ENCODE assay signal across 18 cellular contexts in the genomic region with DNA sequence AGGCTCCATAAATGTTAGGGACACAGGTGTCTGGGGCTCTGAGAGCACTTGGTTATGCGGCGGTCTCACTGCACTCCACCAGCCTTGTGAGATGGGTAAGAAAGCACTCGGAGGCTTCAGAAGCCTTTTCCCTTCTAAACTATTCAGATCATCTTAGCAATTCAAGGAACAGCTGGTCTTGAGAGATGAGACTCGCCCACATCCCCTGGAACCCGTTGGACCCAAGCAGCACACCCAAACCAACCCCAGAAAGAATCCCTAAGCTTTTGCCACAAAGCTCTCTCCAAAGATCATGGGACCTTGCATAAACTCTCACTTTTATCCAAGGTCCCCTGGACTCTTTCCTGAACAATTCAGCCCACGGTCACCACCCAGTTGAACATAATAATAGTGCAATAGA.
A peak's percentile ranks its signal among the peaks of the same experiment; 100 is the strongest.
DNase-seq lines count a peak whose midpoint lies in the region; ATAC-seq and TF ChIP-seq lines count a peak whose summit lies in the region.
"Had no signal": no experiment of that assay in that cellular context is flagged by ENCODE, and none has a peak within 500 bp of the region (broad histone marks: within the 10 kb centered on the region; RNA-seq: fewer than 3 reads in every experiment).

No MANE protein-coding gene starts in this region.

- no peak for TF ChIP-seq POLR2A in breast epithelium (IDR thresholded peaks at IDR 0.05)

- H3K4me3 ChIP-seq in breast epithelium: no peak overlapping the region
- no peak overlapping the region for H3K4me3 ChIP-seq in mammary epithelial cell (replicated peaks in 1 of 3; ENCODE audit: insufficient read depth in 1 of 3, low read depth in 2 of 3, low read length in 3 of 3)
- no peak overlapping the region for H3K4me3 ChIP-seq in neutrophil (ENCODE audit: low read depth in 1 of 2, low read length in 1 of 2)
- no peak overlapping the region for H3K4me3 ChIP-seq in upper lobe of right lung
- H3K4me3 ChIP-seq in aorta (ENCODE audit: low read length in 2 of 2): no peak overlapping the region
- H3K4me3 ChIP-seq: mucosa of descending colon had no signal

- H3K27me3 ChIP-seq in breast epithelium (no peaks in the 10 kb centered on the region), mammary epithelial cell (ENCODE audit: insufficient read depth, low read length) (no peaks in the 10 kb centered on the region), neutrophil (no peaks in the 10 kb centered on the region), upper lobe of right lung (no peaks in the 10 kb centered on the region), aorta (ENCODE audit: control insufficient read depth in 1 of 2, insufficient read depth in 2 of 2, low read length in 1 of 2) (no peaks in the 10 kb centered on the region)

- no peak overlapping the region for H3K4me2 ChIP-seq in mammary epithelial cell (ENCODE audit: insufficient read depth, low read depth, low read length)

- BruUV-seq in MCF 10A (replicated peaks; lab: Mats Ljungman, UMichigan): TSS peak; percentile 25
- TSS peak; percentile 11 for BruUV-seq in mammary epithelial cell (replicated peaks; lab: Mats Ljungman, UMichigan)

- 92% methylated on average over 6 of the region's 6 CpGs for WGBS in mammary epithelial cell (ENCODE audit: low coverage, missing lambda C conversion rate)
- WGBS in aorta, 2 donors: 95 to 96% methylated on average over 6 of the region's 6 CpGs

- ATAC-seq in upper lobe of right lung: no peak
- ATAC-seq in HG02852 (IDR thresholded peaks at IDR 0.05; ENCODE audit: unreplicated experiment): no peak
- ATAC-seq in aorta (ENCODE audit: low FRiP score): no peak

- H3K27me3 Mint-ChIP-seq in MCF 10A (ENCODE audit: insufficient read depth, unreplicated experiment): no peaks in the 10 kb centered on the region

- H3K36me3 ChIP-seq in breast epithelium: no peaks in the 10 kb centered on the region
- no peaks in the 10 kb centered on the region for H3K36me3 ChIP-seq in mammary epithelial cell (ENCODE audit: insufficient read depth, low read length)
- no peaks in the 10 kb centered on the region for H3K36me3 ChIP-seq in neutrophil
- H3K36me3 ChIP-seq in upper lobe of right lung: peaks cover 7% of the 10 kb centered on the region
- no peaks in the 10 kb centered on the region for H3K36me3 ChIP-seq in aorta (ENCODE audit: control insufficient read depth in 1 of 2, insufficient read depth in 2 of 2, low read length in 1 of 2)

- peaks cover 18% of the 10 kb centered on the region for H3K79me2 ChIP-seq in mammary epithelial cell (ENCODE audit: insufficient read depth, low read length)

- DNase-seq in MCF 10A (ENCODE audit: unreplicated experiment): no peak
- DNase-seq in breast epithelium (ENCODE audit: low spot score in 2 of 2): no peak
- no peak for DNase-seq in mammary epithelial cell
- DNase-seq in upper lobe of right lung: no peak
- DNase-seq in A172 (ENCODE audit: low spot score): no peak
- DNase-seq in aorta: no peak
- DNase-seq: activated CD8-positive, alpha-beta memory T cell treated with anti-CD3 and anti-CD28 coated beads, Interleukin-2, amount 50 U/mL, for 48 hours; amygdala; DMS53; GF-D8; glutamatergic neuron; mucosa of descending colon; NCI-H1436; NCI-H524; stimulated activated CD8-positive, alpha-beta memory T cell treated with anti-CD3 and anti-CD28 coated beads, Interleukin-4, amount 100 ng/mL, for 48 hours; substantia nigra had no signal

- dilution Hi-C loops in mammary epithelial cell (cut with HindIII; ENCODE audit: low sequenced_read_pairs): no loop called here

- H3K9me3 Mint-ChIP-seq in MCF 10A (ENCODE audit: unreplicated experiment): no peaks in the 10 kb centered on the region

- H2AFZ ChIP-seq in mammary epithelial cell (ENCODE audit: low read depth, low read length): no peak overlapping the region

- H3K27ac ChIP-seq in breast epithelium: no peak overlapping the region
- peak overlapping the region; percentile 26 for H3K27ac ChIP-seq in mammary epithelial cell (ENCODE audit: insufficient read depth, low read depth, low read length)
- peak overlapping the region; percentile 92 for H3K27ac ChIP-seq in neutrophil
- peak overlapping the region; percentile 65 for H3K27ac ChIP-seq in upper lobe of right lung
- H3K27ac ChIP-seq in aorta (ENCODE audit: low read depth in 1 of 2, low read length in 2 of 2): no peak overlapping the region

- H3K9ac ChIP-seq in mammary epithelial cell (ENCODE audit: insufficient read depth, low read length): no peak overlapping the region

- CTCF ChIA-PET in MCF 10A (lab: Yijun Ruan, JAX): interaction anchor here (0.8 to 0.9 kb wide), 2 partner anchors 58 to 87 kb away, joined by 3 read pairs; no protein-coding TSS in a partner anchor
- CTCF ChIA-PET in mammary epithelial cell (lab: Charles Lee; ENCODE audit: low non-redundant PET): no interaction called here

- in situ Hi-C loops in mammary epithelial cell (cut with MboI; ENCODE audit: low sequenced_read_pairs in 2 of 2): loop anchor here in 1 of 2 donors (10.0 kb wide), 1 partner anchor 75 kb away; no protein-coding TSS in a partner anchor

- H3K4me1 Mint-ChIP-seq in MCF 10A (ENCODE audit: insufficient read depth, unreplicated experiment): peaks cover 26% of the 10 kb centered on the region

- POLR2A ChIA-PET in MCF 10A (lab: Yijun Ruan, JAX): interaction anchor here (1.2 to 4.1 kb wide), 13 partner anchors 8 to 90 kb away, joined by 4 to 52 read pairs (median 11); a partner anchor contains a TSS

- peaks cover 6% of the 10 kb centered on the region for H3K36me3 Mint-ChIP-seq in MCF 10A (ENCODE audit: insufficient read depth, unreplicated experiment)

- no peak overlapping the region for H3K4me3 Mint-ChIP-seq in MCF 10A (ENCODE audit: unreplicated experiment)

- no peaks in the 10 kb centered on the region for H3K4me1 ChIP-seq in breast epithelium
- H3K4me1 ChIP-seq in mammary epithelial cell (ENCODE audit: insufficient read depth, low read length): peaks cover 27% of the 10 kb centered on the region
- H3K4me1 ChIP-seq in neutrophil (ENCODE audit: control insufficient read depth in 1 of 2, insufficient read depth in 1 of 2, low read depth in 1 of 2, low read length in 1 of 2): peaks cover 58 to 62% of the 10 kb centered on the region in 2 experiments
- peaks cover 25% of the 10 kb centered on the region for H3K4me1 ChIP-seq in upper lobe of right lung
- H3K4me1 ChIP-seq in aorta (ENCODE audit: control insufficient read depth in 1 of 2, insufficient read depth in 2 of 2, low read length in 2 of 2): no peaks in the 10 kb centered on the region

- peak overlapping the region; percentile 99 for H3K27ac Mint-ChIP-seq in MCF 10A (ENCODE audit: low read depth, unreplicated experiment)

- intact Hi-C loops in MCF 10A (cut with micrococcal nuclease) (loop anchor here (1.0 to 5.0 kb wide), 5 partner anchors 14 to 83 kb away; no protein-coding TSS in a partner anchor), breast epithelium (cut with DNase I; ENCODE audit: low total_unique reads) (no loop called here), mammary epithelial cell (cut with micrococcal nuclease) (loop anchor here (1.0 kb wide), 1 partner anchor 16 kb away; no protein-coding TSS in a partner anchor), upper lobe of right lung (cut with DNase I) (no loop called here), aorta (cut with DNase I) (no loop called here)

- no peak for TF ChIP-seq CTCF in MCF 10A (IDR thresholded peaks at IDR 0.05; ENCODE audit: unreplicated experiment)
- TF ChIP-seq CTCF in breast epithelium (IDR thresholded peaks at IDR 0.05): no peak
- TF ChIP-seq CTCF in mammary epithelial cell (conservative IDR thresholded peaks at IDR 0.05 in 1 of 2, IDR thresholded peaks at IDR 0.05 in 1 of 2; ENCODE audit: extremely low read depth in 1 of 2, insufficient read depth in 1 of 2, low read depth in 1 of 2, low read length in 2 of 2): no peak
- TF ChIP-seq CTCF in neutrophil (IDR thresholded peaks at IDR 0.05): no peak
- TF ChIP-seq CTCF in upper lobe of right lung (IDR thresholded peaks at IDR 0.05): no peak

- no peaks in the 10 kb centered on the region for H3K9me3 ChIP-seq in breast epithelium
- no peaks in the 10 kb centered on the region for H3K9me3 ChIP-seq in mammary epithelial cell (replicated peaks; ENCODE audit: insufficient read depth, low read length)
- H3K9me3 ChIP-seq in neutrophil: no peaks in the 10 kb centered on the region
- no peaks in the 10 kb centered on the region for H3K9me3 ChIP-seq in upper lobe of right lung
- H3K9me3 ChIP-seq in aorta (ENCODE audit: control insufficient read depth, low read length): no peaks in the 10 kb centered on the region
- H3K9me3 ChIP-seq: mucosa of descending colon had no signal

- no peaks in the 10 kb centered on the region for H4K20me1 ChIP-seq in mammary epithelial cell (ENCODE audit: insufficient read depth, low read length)

Comparison
In these comparisons a context has a peak if more than half of its experiments do, and no peak if none do; other contexts are left out.
1. H3K27ac ChIP-seq: peak in mammary epithelial cell (single experiment), neutrophil (single experiment) and upper lobe of right lung (single experiment); none in breast epithelium (0 of 2) and aorta (0 of 2).
2. intact Hi-C loops: an anchor here in MCF 10A (1.0 to 5.0 kb wide) and mammary epithelial cell (1.0 kb wide); none called in breast epithelium, upper lobe of right lung and aorta.